2 cellular contexts compared by ENCODE assay signal in the genomic region with DNA sequence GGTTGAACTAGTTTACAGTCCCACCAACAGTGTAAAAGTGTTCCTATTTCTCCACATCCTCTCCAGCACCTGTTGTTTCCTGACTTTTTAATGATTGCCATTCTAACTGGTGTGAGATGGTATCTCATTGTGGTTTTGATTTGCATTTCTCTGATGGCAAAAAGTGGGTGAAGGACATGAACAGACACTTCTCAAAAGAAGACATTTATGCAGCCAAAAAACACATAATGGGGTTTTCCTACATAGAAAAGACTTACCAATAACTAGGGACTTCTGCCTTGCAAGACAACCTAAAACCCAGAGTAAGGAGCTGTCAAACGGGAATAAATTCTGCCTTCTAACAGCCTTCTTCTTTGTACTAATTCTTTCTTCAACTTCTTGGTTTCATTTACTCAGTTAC. TPM values are rescaled to one million over a fixed set of nuclear protein-coding genes. Genes with fewer than 3 reads are reported as not detected.
"Had no signal": no experiment of that assay in that cellular context is flagged by ENCODE, and none has a peak within 500 bp of the region (broad histone marks: within the 10 kb centered on the region; RNA-seq: fewer than 3 reads in every experiment).

No MANE protein-coding gene starts in this region.

RNA-seq across cellular contexts. Expression of gene CCDC141, which starts 4.3 kb away (rescaled TPM):
- total RNA-seq: osteoblast had no signal
- polyA plus RNA-seq: keratinocyte had no signal
